ENCODE assay signal across 1 cellular context in the genomic region with DNA sequence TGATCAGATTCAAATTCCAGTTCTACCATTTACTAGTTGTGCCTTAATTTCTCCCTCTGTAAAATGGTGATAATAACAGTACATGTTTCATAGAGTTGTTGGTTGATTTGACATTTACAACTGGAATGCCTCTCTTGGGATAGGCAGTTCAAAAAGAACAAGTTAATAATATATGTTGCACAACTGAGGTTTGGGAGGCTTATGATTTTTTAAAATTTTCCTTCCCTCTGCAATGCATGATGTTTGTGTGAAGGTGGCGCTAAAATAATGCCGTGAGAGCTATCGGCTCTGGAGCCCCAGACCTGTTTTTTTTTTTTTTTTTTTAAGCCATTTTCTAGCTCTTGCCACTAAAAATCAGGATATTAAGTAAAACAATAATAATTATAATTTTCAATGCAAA.
TF ChIP-seq lines count a peak whose summit lies in the region.

No MANE protein-coding gene starts in this region.

TF ChIP-seq in HepG2, 621 proteins besides CTCF, POLR2A, EP300 and RAD21:
- TF ChIP-seq RARA (CRISPR knock-in tag; IDR thresholded peaks at IDR 0.05) (no peak), ZFYVE20 (CRISPR knock-in tag; IDR thresholded peaks at IDR 0.05; ENCODE audit: borderline replicate concordance, low read depth) (no peak), STAG1 (CRISPR knock-in tag; IDR thresholded peaks at IDR 0.05) (peak; percentile 77), GFI1 (CRISPR knock-in tag; IDR thresholded peaks at IDR 0.05; ENCODE audit: borderline replicate concordance) (0 out of 2 replicates have a peak, but pooled peaks have one; percentile 38), ZNF30 (CRISPR knock-in tag; IDR thresholded peaks at IDR 0.05) (no peak), ZNF230 (CRISPR knock-in tag; IDR thresholded peaks at IDR 0.05) (peak; percentile 90; the same call in 1 of the 2 replicates), SOX13 (IDR thresholded peaks at IDR 0.05) (no peak), SOX13 (CRISPR knock-in tag; conservative IDR thresholded peaks at IDR 0.05 in 1 of 2, IDR thresholded peaks at IDR 0.05 in 1 of 2) (no peak), RBM39 (IDR thresholded peaks at IDR 0.05; ENCODE audit: low read depth, low read length, poor library complexity, severe bottlenecking) (no peak), CEBPB (IDR thresholded peaks at IDR 0.05; ENCODE audit: borderline replicate concordance, low read depth, low read length) (peak; percentile 51; the same call in 1 of the 2 replicates), HOXA3 (CRISPR knock-in tag; IDR thresholded peaks at IDR 0.05) (no peak), HIVEP1 (CRISPR knock-in tag; IDR thresholded peaks at IDR 0.05) (no peak), SOX5 (CRISPR knock-in tag; IDR thresholded peaks at IDR 0.05; ENCODE audit: borderline replicate concordance) (no peak), FOXJ3 (CRISPR knock-in tag; IDR thresholded peaks at IDR 0.05; ENCODE audit: borderline replicate concordance) (no peak), ZNF790 (CRISPR knock-in tag; IDR thresholded peaks at IDR 0.05; ENCODE audit: borderline replicate concordance) (no peak), CEBPG (CRISPR knock-in tag; IDR thresholded peaks at IDR 0.05) (peak; percentile 50; the same call in 1 of the 2 replicates), BCL6 (CRISPR knock-in tag; IDR thresholded peaks at IDR 0.05) (no peak), PAF1 (CRISPR knock-in tag; IDR thresholded peaks at IDR 0.05) (no peak), SMC3 (IDR thresholded peaks at IDR 0.05; ENCODE audit: low read length) (peak; percentile 85), ZNF780A (CRISPR knock-in tag; IDR thresholded peaks at IDR 0.05) (no peak), TMF1 (CRISPR knock-in tag; IDR thresholded peaks at IDR 0.05; ENCODE audit: low read depth) (no peak), ZFP36L1 (CRISPR knock-in tag; IDR thresholded peaks at IDR 0.05) (no peak), RBFOX2 (IDR thresholded peaks at IDR 0.05; ENCODE audit: low read depth, low read length) (no peak), ZNF441 (CRISPR knock-in tag; IDR thresholded peaks at IDR 0.05; ENCODE audit: borderline replicate concordance) (no peak), ZNF652 (CRISPR knock-in tag; IDR thresholded peaks at IDR 0.05; ENCODE audit: borderline replicate concordance, low read depth) (no peak), PAWR (CRISPR knock-in tag; IDR thresholded peaks at IDR 0.05; ENCODE audit: borderline replicate concordance) (no peak), ZFP90 (CRISPR knock-in tag; IDR thresholded peaks at IDR 0.05; ENCODE audit: borderline replicate concordance) (no peak)
- TF ChIP-seq, protein P1, sequence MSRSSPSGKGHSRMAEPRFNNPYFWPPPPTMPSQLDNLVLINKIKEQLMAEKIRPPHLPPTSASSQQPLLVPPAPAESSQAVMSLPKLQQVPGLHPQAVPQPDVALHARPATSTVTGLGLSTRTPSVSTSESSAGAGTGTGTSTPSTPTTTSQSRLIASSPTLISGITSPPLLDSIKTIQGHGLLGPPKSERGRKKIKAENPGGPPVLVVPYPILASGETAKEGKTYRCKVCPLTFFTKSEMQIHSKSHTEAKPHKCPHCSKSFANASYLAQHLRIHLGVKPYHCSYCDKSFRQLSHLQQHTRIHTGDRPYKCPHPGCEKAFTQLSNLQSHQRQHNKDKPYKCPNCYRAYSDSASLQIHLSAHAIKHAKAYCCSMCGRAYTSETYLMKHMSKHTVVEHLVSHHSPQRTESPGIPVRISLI (CRISPR knock-in tag; IDR thresholded peaks at IDR 0.05; ENCODE audit: borderline replicate concordance), result peak; percentile 80; the same call in 1 of the 2 replicates
- TF ChIP-seq, protein P2, sequence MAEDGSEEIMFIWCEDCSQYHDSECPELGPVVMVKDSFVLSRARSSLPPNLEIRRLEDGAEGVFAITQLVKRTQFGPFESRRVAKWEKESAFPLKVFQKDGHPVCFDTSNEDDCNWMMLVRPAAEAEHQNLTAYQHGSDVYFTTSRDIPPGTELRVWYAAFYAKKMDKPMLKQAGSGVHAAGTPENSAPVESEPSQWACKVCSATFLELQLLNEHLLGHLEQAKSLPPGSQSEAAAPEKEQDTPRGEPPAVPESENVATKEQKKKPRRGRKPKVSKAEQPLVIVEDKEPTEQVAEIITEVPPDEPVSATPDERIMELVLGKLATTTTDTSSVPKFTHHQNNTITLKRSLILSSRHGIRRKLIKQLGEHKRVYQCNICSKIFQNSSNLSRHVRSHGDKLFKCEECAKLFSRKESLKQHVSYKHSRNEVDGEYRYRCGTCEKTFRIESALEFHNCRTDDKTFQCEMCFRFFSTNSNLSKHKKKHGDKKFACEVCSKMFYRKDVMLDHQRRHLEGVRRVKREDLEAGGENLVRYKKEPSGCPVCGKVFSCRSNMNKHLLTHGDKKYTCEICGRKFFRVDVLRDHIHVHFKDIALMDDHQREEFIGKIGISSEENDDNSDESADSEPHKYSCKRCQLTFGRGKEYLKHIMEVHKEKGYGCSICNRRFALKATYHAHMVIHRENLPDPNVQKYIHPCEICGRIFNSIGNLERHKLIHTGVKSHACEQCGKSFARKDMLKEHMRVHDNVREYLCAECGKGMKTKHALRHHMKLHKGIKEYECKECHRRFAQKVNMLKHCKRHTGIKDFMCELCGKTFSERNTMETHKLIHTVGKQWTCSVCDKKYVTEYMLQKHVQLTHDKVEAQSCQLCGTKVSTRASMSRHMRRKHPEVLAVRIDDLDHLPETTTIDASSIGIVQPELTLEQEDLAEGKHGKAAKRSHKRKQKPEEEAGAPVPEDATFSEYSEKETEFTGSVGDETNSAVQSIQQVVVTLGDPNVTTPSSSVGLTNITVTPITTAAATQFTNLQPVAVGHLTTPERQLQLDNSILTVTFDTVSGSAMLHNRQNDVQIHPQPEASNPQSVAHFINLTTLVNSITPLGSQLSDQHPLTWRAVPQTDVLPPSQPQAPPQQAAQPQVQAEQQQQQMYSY (CRISPR knock-in tag; IDR thresholded peaks at IDR 0.05), result no peak
- TF ChIP-seq, protein P3, sequence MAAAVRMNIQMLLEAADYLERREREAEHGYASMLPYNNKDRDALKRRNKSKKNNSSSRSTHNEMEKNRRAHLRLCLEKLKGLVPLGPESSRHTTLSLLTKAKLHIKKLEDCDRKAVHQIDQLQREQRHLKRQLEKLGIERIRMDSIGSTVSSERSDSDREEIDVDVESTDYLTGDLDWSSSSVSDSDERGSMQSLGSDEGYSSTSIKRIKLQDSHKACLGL (CRISPR knock-in tag; IDR thresholded peaks at IDR 0.05), result no peak
- TF ChIP-seq, protein P4, sequence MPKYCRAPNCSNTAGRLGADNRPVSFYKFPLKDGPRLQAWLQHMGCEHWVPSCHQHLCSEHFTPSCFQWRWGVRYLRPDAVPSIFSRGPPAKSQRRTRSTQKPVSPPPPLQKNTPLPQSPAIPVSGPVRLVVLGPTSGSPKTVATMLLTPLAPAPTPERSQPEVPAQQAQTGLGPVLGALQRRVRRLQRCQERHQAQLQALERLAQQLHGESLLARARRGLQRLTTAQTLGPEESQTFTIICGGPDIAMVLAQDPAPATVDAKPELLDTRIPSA (CRISPR knock-in tag; IDR thresholded peaks at IDR 0.05; ENCODE audit: borderline replicate concordance), result no peak
- TF ChIP-seq, protein P5, sequence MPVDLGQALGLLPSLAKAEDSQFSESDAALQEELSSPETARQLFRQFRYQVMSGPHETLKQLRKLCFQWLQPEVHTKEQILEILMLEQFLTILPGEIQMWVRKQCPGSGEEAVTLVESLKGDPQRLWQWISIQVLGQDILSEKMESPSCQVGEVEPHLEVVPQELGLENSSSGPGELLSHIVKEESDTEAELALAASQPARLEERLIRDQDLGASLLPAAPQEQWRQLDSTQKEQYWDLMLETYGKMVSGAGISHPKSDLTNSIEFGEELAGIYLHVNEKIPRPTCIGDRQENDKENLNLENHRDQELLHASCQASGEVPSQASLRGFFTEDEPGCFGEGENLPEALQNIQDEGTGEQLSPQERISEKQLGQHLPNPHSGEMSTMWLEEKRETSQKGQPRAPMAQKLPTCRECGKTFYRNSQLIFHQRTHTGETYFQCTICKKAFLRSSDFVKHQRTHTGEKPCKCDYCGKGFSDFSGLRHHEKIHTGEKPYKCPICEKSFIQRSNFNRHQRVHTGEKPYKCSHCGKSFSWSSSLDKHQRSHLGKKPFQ (CRISPR knock-in tag; IDR thresholded peaks at IDR 0.05; ENCODE audit: insufficient replicate concordance), result no peak
- TF ChIP-seq, protein P6, sequence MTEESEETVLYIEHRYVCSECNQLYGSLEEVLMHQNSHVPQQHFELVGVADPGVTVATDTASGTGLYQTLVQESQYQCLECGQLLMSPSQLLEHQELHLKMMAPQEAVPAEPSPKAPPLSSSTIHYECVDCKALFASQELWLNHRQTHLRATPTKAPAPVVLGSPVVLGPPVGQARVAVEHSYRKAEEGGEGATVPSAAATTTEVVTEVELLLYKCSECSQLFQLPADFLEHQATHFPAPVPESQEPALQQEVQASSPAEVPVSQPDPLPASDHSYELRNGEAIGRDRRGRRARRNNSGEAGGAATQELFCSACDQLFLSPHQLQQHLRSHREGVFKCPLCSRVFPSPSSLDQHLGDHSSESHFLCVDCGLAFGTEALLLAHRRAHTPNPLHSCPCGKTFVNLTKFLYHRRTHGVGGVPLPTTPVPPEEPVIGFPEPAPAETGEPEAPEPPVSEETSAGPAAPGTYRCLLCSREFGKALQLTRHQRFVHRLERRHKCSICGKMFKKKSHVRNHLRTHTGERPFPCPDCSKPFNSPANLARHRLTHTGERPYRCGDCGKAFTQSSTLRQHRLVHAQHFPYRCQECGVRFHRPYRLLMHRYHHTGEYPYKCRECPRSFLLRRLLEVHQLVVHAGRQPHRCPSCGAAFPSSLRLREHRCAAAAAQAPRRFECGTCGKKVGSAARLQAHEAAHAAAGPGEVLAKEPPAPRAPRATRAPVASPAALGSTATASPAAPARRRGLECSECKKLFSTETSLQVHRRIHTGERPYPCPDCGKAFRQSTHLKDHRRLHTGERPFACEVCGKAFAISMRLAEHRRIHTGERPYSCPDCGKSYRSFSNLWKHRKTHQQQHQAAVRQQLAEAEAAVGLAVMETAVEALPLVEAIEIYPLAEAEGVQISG (CRISPR knock-in tag; IDR thresholded peaks at IDR 0.05), result no peak
- TF ChIP-seq, protein P7, sequence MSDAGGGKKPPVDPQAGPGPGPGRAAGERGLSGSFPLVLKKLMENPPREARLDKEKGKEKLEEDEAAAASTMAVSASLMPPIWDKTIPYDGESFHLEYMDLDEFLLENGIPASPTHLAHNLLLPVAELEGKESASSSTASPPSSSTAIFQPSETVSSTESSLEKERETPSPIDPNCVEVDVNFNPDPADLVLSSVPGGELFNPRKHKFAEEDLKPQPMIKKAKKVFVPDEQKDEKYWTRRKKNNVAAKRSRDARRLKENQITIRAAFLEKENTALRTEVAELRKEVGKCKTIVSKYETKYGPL (CRISPR knock-in tag; IDR thresholded peaks at IDR 0.05), result no peak
- TF ChIP-seq, protein P8, sequence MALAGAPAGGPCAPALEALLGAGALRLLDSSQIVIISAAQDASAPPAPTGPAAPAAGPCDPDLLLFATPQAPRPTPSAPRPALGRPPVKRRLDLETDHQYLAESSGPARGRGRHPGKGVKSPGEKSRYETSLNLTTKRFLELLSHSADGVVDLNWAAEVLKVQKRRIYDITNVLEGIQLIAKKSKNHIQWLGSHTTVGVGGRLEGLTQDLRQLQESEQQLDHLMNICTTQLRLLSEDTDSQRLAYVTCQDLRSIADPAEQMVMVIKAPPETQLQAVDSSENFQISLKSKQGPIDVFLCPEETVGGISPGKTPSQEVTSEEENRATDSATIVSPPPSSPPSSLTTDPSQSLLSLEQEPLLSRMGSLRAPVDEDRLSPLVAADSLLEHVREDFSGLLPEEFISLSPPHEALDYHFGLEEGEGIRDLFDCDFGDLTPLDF (CRISPR knock-in tag; IDR thresholded peaks at IDR 0.05), result no peak
- TF ChIP-seq, protein P9, sequence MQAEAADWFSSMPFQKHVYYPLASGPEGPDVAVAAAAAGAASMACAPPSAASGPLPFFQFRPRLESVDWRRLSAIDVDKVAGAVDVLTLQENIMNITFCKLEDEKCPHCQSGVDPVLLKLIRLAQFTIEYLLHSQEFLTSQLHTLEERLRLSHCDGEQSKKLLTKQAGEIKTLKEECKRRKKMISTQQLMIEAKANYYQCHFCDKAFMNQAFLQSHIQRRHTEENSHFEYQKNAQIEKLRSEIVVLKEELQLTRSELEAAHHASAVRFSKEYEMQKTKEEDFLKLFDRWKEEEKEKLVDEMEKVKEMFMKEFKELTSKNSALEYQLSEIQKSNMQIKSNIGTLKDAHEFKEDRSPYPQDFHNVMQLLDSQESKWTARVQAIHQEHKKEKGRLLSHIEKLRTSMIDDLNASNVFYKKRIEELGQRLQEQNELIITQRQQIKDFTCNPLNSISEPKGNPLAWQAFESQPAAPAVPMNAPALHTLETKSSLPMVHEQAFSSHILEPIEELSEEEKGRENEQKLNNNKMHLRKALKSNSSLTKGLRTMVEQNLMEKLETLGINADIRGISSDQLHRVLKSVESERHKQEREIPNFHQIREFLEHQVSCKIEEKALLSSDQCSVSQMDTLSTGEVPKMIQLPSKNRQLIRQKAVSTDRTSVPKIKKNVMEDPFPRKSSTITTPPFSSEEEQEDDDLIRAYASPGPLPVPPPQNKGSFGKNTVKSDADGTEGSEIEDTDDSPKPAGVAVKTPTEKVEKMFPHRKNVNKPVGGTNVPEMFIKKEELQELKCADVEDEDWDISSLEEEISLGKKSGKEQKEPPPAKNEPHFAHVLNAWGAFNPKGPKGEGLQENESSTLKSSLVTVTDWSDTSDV (CRISPR knock-in tag; IDR thresholded peaks at IDR 0.05), result no peak
